ENCODE assay signal across 1 cellular context in the genomic region with DNA sequence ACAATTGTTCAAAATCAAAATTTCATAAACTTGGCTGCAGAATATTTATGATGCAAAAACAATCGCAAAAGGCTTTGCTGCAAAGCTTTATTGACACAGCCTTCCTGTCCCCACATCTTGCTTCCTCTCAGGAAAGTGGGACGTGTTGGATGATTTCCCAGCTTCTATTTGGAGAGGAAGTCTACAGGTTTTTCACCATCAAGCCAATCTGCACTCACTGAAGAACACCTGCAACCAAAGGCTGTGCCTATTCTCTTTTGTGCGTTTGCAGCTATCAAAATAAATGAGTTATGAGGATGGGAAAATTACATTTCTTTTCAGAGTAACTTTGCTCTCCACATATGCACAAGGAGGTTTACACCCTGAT.
TF ChIP-seq lines count a peak whose summit lies in the region.

No MANE protein-coding gene starts in this region.

TF ChIP-seq in GM23338, 12 proteins besides CTCF, POLR2A, EP300 and RAD21:
- TF ChIP-seq, protein P1, sequence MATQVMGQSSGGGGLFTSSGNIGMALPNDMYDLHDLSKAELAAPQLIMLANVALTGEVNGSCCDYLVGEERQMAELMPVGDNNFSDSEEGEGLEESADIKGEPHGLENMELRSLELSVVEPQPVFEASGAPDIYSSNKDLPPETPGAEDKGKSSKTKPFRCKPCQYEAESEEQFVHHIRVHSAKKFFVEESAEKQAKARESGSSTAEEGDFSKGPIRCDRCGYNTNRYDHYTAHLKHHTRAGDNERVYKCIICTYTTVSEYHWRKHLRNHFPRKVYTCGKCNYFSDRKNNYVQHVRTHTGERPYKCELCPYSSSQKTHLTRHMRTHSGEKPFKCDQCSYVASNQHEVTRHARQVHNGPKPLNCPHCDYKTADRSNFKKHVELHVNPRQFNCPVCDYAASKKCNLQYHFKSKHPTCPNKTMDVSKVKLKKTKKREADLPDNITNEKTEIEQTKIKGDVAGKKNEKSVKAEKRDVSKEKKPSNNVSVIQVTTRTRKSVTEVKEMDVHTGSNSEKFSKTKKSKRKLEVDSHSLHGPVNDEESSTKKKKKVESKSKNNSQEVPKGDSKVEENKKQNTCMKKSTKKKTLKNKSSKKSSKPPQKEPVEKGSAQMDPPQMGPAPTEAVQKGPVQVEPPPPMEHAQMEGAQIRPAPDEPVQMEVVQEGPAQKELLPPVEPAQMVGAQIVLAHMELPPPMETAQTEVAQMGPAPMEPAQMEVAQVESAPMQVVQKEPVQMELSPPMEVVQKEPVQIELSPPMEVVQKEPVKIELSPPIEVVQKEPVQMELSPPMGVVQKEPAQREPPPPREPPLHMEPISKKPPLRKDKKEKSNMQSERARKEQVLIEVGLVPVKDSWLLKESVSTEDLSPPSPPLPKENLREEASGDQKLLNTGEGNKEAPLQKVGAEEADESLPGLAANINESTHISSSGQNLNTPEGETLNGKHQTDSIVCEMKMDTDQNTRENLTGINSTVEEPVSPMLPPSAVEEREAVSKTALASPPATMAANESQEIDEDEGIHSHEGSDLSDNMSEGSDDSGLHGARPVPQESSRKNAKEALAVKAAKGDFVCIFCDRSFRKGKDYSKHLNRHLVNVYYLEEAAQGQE (IDR thresholded peaks at IDR 0.05; ENCODE audit: unreplicated experiment): no peak
- TF ChIP-seq STAT1 (IDR thresholded peaks at IDR 0.05; ENCODE audit: unreplicated experiment) (no peak), EZH2 (IDR thresholded peaks at IDR 0.05; ENCODE audit: low read depth, unreplicated experiment) (no peak)
